Comparison of ENCODE assay signal across 16 cellular contexts in the genomic region with DNA sequence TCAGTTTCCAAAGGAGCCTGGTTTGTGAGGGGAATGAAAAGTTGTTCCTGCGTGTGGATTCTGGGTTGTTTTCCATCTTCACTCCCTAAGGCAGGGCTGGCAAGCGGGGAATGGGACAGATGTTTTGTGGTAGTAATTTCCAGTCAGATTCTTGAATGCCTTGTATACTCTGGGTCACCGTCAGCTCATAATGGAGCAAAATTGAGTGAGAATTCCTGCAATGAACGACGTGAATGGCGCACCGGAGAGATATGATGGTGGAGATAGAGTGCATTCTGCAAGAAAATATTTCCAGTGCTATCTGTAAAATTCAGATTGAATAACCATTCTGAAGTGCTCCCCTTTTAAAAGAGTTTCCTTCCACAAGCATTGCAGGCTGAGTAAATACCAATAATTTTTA. TPM values are rescaled to one million over a fixed set of nuclear protein-coding genes. Genes with fewer than 3 reads are reported as not detected.
DNase-seq lines count a peak whose midpoint lies in the region; ATAC-seq and TF ChIP-seq lines count a peak whose summit lies in the region.
"Had no signal": no experiment of that assay in that cellular context is flagged by ENCODE, and none has a peak within 500 bp of the region (broad histone marks: within the 10 kb centered on the region; RNA-seq: fewer than 3 reads in every experiment).

No MANE protein-coding gene starts in this region.

- ATAC-seq in Right ventricle myocardium inferior (no peak), HG03565 (IDR thresholded peaks at IDR 0.05; ENCODE audit: unreplicated experiment) (no peak), left lung (no peak)

- H3K9me3 ChIP-seq in left ventricle myocardium inferior (replicated peaks) = no peaks in the 10 kb centered on the region
- no peaks in the 10 kb centered on the region for H3K9me3 ChIP-seq in uterus
- H3K9me3 ChIP-seq in left lung = no peaks in the 10 kb centered on the region
- H3K9me3 ChIP-seq: BLaER1 had no signal

- no peak overlapping the region for H3K4me3 ChIP-seq in left ventricle myocardium inferior
- no peak overlapping the region for H3K4me3 ChIP-seq in uterus
- no peak overlapping the region for H3K4me3 ChIP-seq in left lung
- H3K4me3 ChIP-seq: BLaER1 had no signal

- H3K4me1 ChIP-seq in left ventricle myocardium inferior = peaks cover 77% of the 10 kb centered on the region
- peaks cover 4 to 21% of the 10 kb centered on the region in 2 donors for H3K4me1 ChIP-seq in uterus
- H3K4me1 ChIP-seq in left lung = peaks cover 5 to 31% of the 10 kb centered on the region in 2 donors

- POLR2A ChIA-PET in HEK293T (lab: Yijun Ruan, JAX) = no interaction called here

- H3K27ac ChIP-seq in left ventricle myocardium inferior (replicated peaks) (peak overlapping the region; percentile 62), uterus (peak overlapping the region; percentile 66 to 79), left lung (no peak overlapping the region)
- H3K27ac ChIP-seq: BLaER1 had no signal

- CTCF ChIA-PET in HEK293T (lab: Yijun Ruan, JAX) = interaction anchor here (0.7 kb wide), 1 partner anchor 53 kb away, joined by 4 read pairs; no protein-coding TSS in a partner anchor

- H3K4me3 Mint-ChIP-seq in nephron = peak overlapping the region in 1 of 3 experiments; percentile 37
- H3K4me3 Mint-ChIP-seq: CD14-positive monocyte; CD4-positive, alpha-beta memory T cell; H9; IgD-negative memory B cell had no signal

- H3K9me3 Mint-ChIP-seq in nephron = no peaks in the 10 kb centered on the region
- H3K9me3 Mint-ChIP-seq: CD14-positive monocyte; CD4-positive, alpha-beta memory T cell; H9; IgD-negative memory B cell had no signal

- peaks cover 54% of the 10 kb centered on the region for H3K4me1 Mint-ChIP-seq in nephron

- H3K36me3 Mint-ChIP-seq in nephron (ENCODE audit: low read depth) = no peaks in the 10 kb centered on the region

- TF ChIP-seq POLR2A in uterus (IDR thresholded peaks at IDR 0.05) = no peak

- no peaks in the 10 kb centered on the region for H3K27me3 ChIP-seq in left ventricle myocardium inferior (ENCODE audit: low read depth)
- no peaks in the 10 kb centered on the region for H3K27me3 ChIP-seq in uterus
- H3K27me3 ChIP-seq in left lung = no peaks in the 10 kb centered on the region
- H3K27me3 ChIP-seq: BLaER1 had no signal

- no peaks in the 10 kb centered on the region for H3K36me3 ChIP-seq in left ventricle myocardium inferior
- no peaks in the 10 kb centered on the region for H3K36me3 ChIP-seq in uterus
- H3K36me3 ChIP-seq in left lung = no peaks in the 10 kb centered on the region
- H3K36me3 ChIP-seq: BLaER1 had no signal

- intact Hi-C loops in left ventricle myocardium inferior (cut with micrococcal nuclease) (loop anchor here (10.0 kb wide), 2 partner anchors 142 to 322 kb away; a partner anchor contains a TSS), Right ventricle myocardium inferior (cut with DNase I) (loop anchor here (5.0 kb wide), 1 partner anchor 434 kb away; no protein-coding TSS in a partner anchor), uterus (cut with DNase I; ENCODE audit: low total_unique reads) (loop anchor here (5.0 kb wide), 1 partner anchor 324 kb away; no protein-coding TSS in a partner anchor), left lung (cut with DNase I) (loop anchor here in 1 of 2 donors (10.0 kb wide), 1 partner anchor 322 kb away; a partner anchor contains a TSS)

- DNase-seq in left ventricle myocardium inferior (no peak), Right ventricle myocardium inferior (ENCODE audit: missing footprints) (no peak), uterus (no peak), left lung (no peak), HEK293T (ENCODE audit: extremely low spot score) (no peak)
- DNase-seq: 8988T; CD4-positive, alpha-beta memory T cell; DMS153; DMS79; GDM1 had no signal

- TF ChIP-seq CTCF in left ventricle myocardium inferior (IDR thresholded peaks at IDR 0.05; ENCODE audit: borderline replicate concordance) (no peak), nephron (IDR thresholded peaks at IDR 0.05; ENCODE audit: unreplicated experiment in 3 of 3) (no peak), uterus (IDR thresholded peaks at IDR 0.05) (no peak), left lung (IDR thresholded peaks at IDR 0.05) (no peak)

- H3K27ac Mint-ChIP-seq in nephron = peak overlapping the region; percentile 20 to 95 (median 59)
- H3K27ac Mint-ChIP-seq: H9, IgD-negative memory B cell had no signal

- no peaks in the 10 kb centered on the region for H3K27me3 Mint-ChIP-seq in nephron (ENCODE audit: low read depth)
- H3K27me3 Mint-ChIP-seq: CD4-positive, alpha-beta memory T cell; IgD-negative memory B cell had no signal

TF ChIP-seq in HEK293T, 16 proteins besides CTCF, POLR2A, EP300 and RAD21:
- TF ChIP-seq ARNT (IDR thresholded peaks at IDR 0.05) = no peak

RNA-seq across cellular contexts. Expression of a gene that starts 20.0 kb away (rescaled TPM):
- total RNA-seq in left ventricle myocardium inferior (23.7 TPM), Right ventricle myocardium inferior (19.4 TPM), uterus (10 to 100 TPM in 2 of 4 donors, 1 to 10 TPM in 2; 2.9 to 20.0 (median 12.5) TPM), left lung (10 to 100 TPM; 11.5 to 13.4 TPM)

RNA-seq across cellular contexts. Expression of a gene that starts 49.6 kb away (rescaled TPM):
- total RNA-seq in left ventricle myocardium inferior (25.3 TPM), Right ventricle myocardium inferior (21.4 TPM), uterus (10 to 100 TPM in 3 of 4 donors, 1 to 10 TPM in 1; 9.7 to 38.4 (median 16.6) TPM), left lung (10 to 100 TPM; 22.3 to 33.1 TPM)

Comparison
In these comparisons a context has a peak if more than half of its experiments do, and no peak if none do; other contexts are left out.
1. H3K27ac ChIP-seq: peak in left ventricle myocardium inferior (single experiment) and uterus (2 of 2); none in left lung (0 of 2).